In genomic region chr11:65774525-65775306, GRCh38 we compare ENCODE assay signal across 26 cellular contexts. TPM values are rescaled to one million over a fixed set of nuclear protein-coding genes. Genes with fewer than 3 reads are reported as not detected.
DNase-seq lines count a peak whose midpoint lies in the region; ATAC-seq and TF ChIP-seq lines count a peak whose summit lies in the region.
"Had no signal": no experiment of that assay in that cellular context is flagged by ENCODE, and none has a peak within 500 bp of the region (broad histone marks: within the 10 kb centered on the region; RNA-seq: fewer than 3 reads in every experiment).

No MANE protein-coding gene starts in this region.

- peaks cover 8 to 9% of the 10 kb centered on the region in 2 donors for H3K4me1 ChIP-seq in gastrocnemius medialis

- H3K4me1 Mint-ChIP-seq in activated CD4-positive, alpha-beta T cell treated with anti-CD3 and anti-CD28 coated beads for 36 hours, result peaks cover 28% of the 10 kb centered on the region

- H3K27ac Mint-ChIP-seq in activated CD4-positive, alpha-beta T cell treated with anti-CD3 and anti-CD28 coated beads for 36 hours, result peak overlapping the region; percentile 12
- H3K27ac Mint-ChIP-seq: activated CD4-positive, alpha-beta T cell treated with anti-CD3 and anti-CD28 coated beads, Interleukin-2, amount 10 ng/mL, durations not matched to agents 24 days and 14 days; activated T-helper 2 cell treated with anti-CD3 and anti-CD28 coated beads, Interferon-gamma antibody, Interleukin-2, Interleukin-4, amounts not matched to agents 10 μg/mL and 5 μg/mL and 100 μg/mL, durations not matched to agents 14 hours and 24 hours and 36 hours; B cell; naive B cell; stimulated activated naive CD8-positive, alpha-beta T cell treated with anti-CD3 and anti-CD28 coated beads, Interleukin-15, amount 100 ng/mL, for 72 hours had no signal

- H3K36me3 ChIP-seq in gastrocnemius medialis, result peaks cover 0 to 29% of the 10 kb centered on the region in 2 donors

- no peak for ATAC-seq in activated CD4-positive, alpha-beta T cell treated with anti-CD3 and anti-CD28 coated beads for 36 hours
- ATAC-seq in gastrocnemius medialis (no peak), HG03159 (IDR thresholded peaks at IDR 0.05; ENCODE audit: unreplicated experiment) (no peak)
- ATAC-seq: right cardiac atrium; stimulated activated naive CD8-positive, alpha-beta T cell treated with anti-CD3 and anti-CD28 coated beads, Interleukin-15, amount 100 ng/mL, for 72 hours had no signal

- H3K4me3 ChIP-seq in gastrocnemius medialis, result no peak overlapping the region
- H3K4me3 ChIP-seq: dorsolateral prefrontal cortex, SK-N-MC had no signal

- H3K36me3 Mint-ChIP-seq in activated CD4-positive, alpha-beta T cell treated with anti-CD3 and anti-CD28 coated beads for 36 hours (ENCODE audit: low read depth), result peaks cover 4% of the 10 kb centered on the region
- H3K36me3 Mint-ChIP-seq: naive B cell had no signal

- peak; percentile 12 for TF ChIP-seq POLR2A in erythroblast (IDR thresholded peaks at IDR 0.05; ENCODE audit: low read length)
- TF ChIP-seq POLR2A in gastrocnemius medialis (IDR thresholded peaks at IDR 0.05), result no peak

- no peaks in the 10 kb centered on the region for H3K9me3 Mint-ChIP-seq in activated CD4-positive, alpha-beta T cell treated with anti-CD3 and anti-CD28 coated beads for 36 hours (ENCODE audit: low read depth)
- H3K9me3 Mint-ChIP-seq: activated CD4-positive, alpha-beta T cell treated with anti-CD3 and anti-CD28 coated beads, Interleukin-2, amount 10 ng/mL, durations not matched to agents 24 days and 14 days; activated T-helper 2 cell treated with anti-CD3 and anti-CD28 coated beads, Interferon-gamma antibody, Interleukin-2, Interleukin-4, amounts not matched to agents 10 μg/mL and 5 μg/mL and 100 μg/mL, durations not matched to agents 14 hours and 24 hours and 36 hours; naive B cell; stimulated activated naive CD8-positive, alpha-beta T cell treated with anti-CD3 and anti-CD28 coated beads, Interleukin-15, amount 100 ng/mL, for 72 hours had no signal

- intact Hi-C loops in activated CD4-positive, alpha-beta T cell treated with anti-CD3 and anti-CD28 coated beads for 36 hours (cut with DNase I, micrococcal nuclease), result no loop called here
- intact Hi-C loops in gastrocnemius medialis (cut with DNase I; ENCODE audit: low total_unique reads), result no loop called here

- CTCF ChIA-PET in activated CD4-positive, alpha-beta T cell treated with anti-CD3 and anti-CD28 coated beads for 36 hours (lab: Charles Lee), result interaction anchor here (0.5 to 0.7 kb wide), 2 partner anchors 35 to 67 kb away, joined by 3 to 4 read pairs; no protein-coding TSS in a partner anchor

- POLR2A ChIA-PET in activated CD4-positive, alpha-beta T cell treated with anti-CD3 and anti-CD28 coated beads for 36 hours (lab: Charles Lee), result interaction anchor here (0.6 kb wide), 1 partner anchor 225 kb away, joined by 3 read pairs; no protein-coding TSS in a partner anchor

- H3K27me3 Mint-ChIP-seq in activated CD4-positive, alpha-beta T cell treated with anti-CD3 and anti-CD28 coated beads for 36 hours, result no peaks in the 10 kb centered on the region
- H3K27me3 Mint-ChIP-seq: activated CD4-positive, alpha-beta T cell treated with anti-CD3 and anti-CD28 coated beads, Interleukin-2, amount 10 ng/mL, durations not matched to agents 24 days and 14 days; B cell; naive B cell; stimulated activated naive CD8-positive, alpha-beta T cell treated with anti-CD3 and anti-CD28 coated beads, Interleukin-15, amount 100 ng/mL, for 72 hours had no signal

- no peak for DNase-seq in activated CD4-positive, alpha-beta T cell treated with anti-CD3 and anti-CD28 coated beads for 36 hours
- DNase-seq in activated CD4-positive, alpha-beta T cell treated with anti-CD3 and anti-CD28 coated beads for 4 hours, result no peak
- DNase-seq in H4 (ENCODE audit: low spot score) (peak; percentile 2), erythroblast (lab: John Stamatoyannopoulos, UW) (no peak), gastrocnemius medialis (no peak), DMS153 treated with DMSO at 0.1 percent for 48 hours (lab: John Stamatoyannopoulos, UW; ENCODE audit: unreplicated experiment) (no peak), substantia nigra (lab: John Stamatoyannopoulos, UW) (no peak)
- DNase-seq: activated CD4-positive, alpha-beta T cell treated with anti-CD3 and anti-CD28 coated beads, Interleukin-2, amount 10 ng/mL, durations not matched to agents 24 days and 14 days; DND-41; kidney glomerular epithelial cell; naive B cell; NCI-H1048; NCI-H187; NCI-H526; right cardiac atrium; stimulated activated CD4-positive, alpha-beta T cell treated with anti-CD3 and anti-CD28 coated beads, Interleukin-15, amount 100 ng/mL, for 24 hours; stimulated activated naive CD8-positive, alpha-beta T cell treated with anti-CD3 and anti-CD28 coated beads, Interleukin-15, amount 100 ng/mL, for 72 hours had no signal

- TF ChIP-seq CTCF in gastrocnemius medialis (IDR thresholded peaks at IDR 0.05 in 4 of 5, conservative IDR thresholded peaks at IDR 0.05 in 1 of 5), result no peak

- no peaks in the 10 kb centered on the region for H3K9me3 ChIP-seq in gastrocnemius medialis
- H3K9me3 ChIP-seq: Caco-2 had no signal

- H3K4me3 Mint-ChIP-seq in activated CD4-positive, alpha-beta T cell treated with anti-CD3 and anti-CD28 coated beads for 36 hours, result no peak overlapping the region
- H3K4me3 Mint-ChIP-seq: activated CD4-positive, alpha-beta T cell treated with anti-CD3 and anti-CD28 coated beads, Interleukin-2, amount 10 ng/mL, durations not matched to agents 24 days and 14 days; B cell; stimulated activated naive CD8-positive, alpha-beta T cell treated with anti-CD3 and anti-CD28 coated beads, Interleukin-15, amount 100 ng/mL, for 72 hours had no signal

- H3K27me3 ChIP-seq in gastrocnemius medialis, result no peaks in the 10 kb centered on the region
- H3K27me3 ChIP-seq: dorsolateral prefrontal cortex had no signal

- in situ Hi-C loops in gastrocnemius medialis (cut with MboI; ENCODE audit: low sequenced_read_pairs in 4 of 4), result loop anchor here in 1 of 4 donors (5.0 kb wide), 1 partner anchor 43 kb away; no protein-coding TSS in a partner anchor

- H3K27ac ChIP-seq in gastrocnemius medialis, result peak overlapping the region; percentile 8 to 64 (median 38)
- no peak overlapping the region for H3K27ac ChIP-seq in substantia nigra (ENCODE audit: low read depth, low read length, poor library complexity, severe bottlenecking)
- H3K27ac ChIP-seq: 22Rv1, SK-N-MC had no signal

RNA-seq across cellular contexts. Expression of gene AP5B1, which starts 6.1 kb away (rescaled TPM):
- total RNA-seq in activated CD4-positive, alpha-beta T cell treated with anti-CD3 and anti-CD28 coated beads for 36 hours, result 10 to 100 TPM; 11.7 to 14.4 TPM
- 4.6 and 6.1 TPM in 2 replicates for total RNA-seq in H4 (2014; rRNA removed; shearing (Covaris generic))
- total RNA-seq in gastrocnemius medialis, result 10 to 100 TPM; 20.3 to 42.5 (median 29.7) TPM

RNA-seq across cellular contexts. Expression of gene OVOL1, which starts 12.1 kb away (rescaled TPM):
- under 1 TPM; 0.09 to 0.19 TPM for total RNA-seq in activated CD4-positive, alpha-beta T cell treated with anti-CD3 and anti-CD28 coated beads for 36 hours
- not detected in 2 replicates for total RNA-seq in H4 (2014; rRNA removed; shearing (Covaris generic))
- total RNA-seq in gastrocnemius medialis, result under 1 TPM in 1 of 4 donors, not detected in 3; 0.15 TPM
- total RNA-seq: activated CD4-positive, alpha-beta T cell treated with anti-CD3 and anti-CD28 coated beads, Interleukin-2, amount 10 ng/mL, durations not matched to agents 24 days and 14 days; endothelial cell of umbilical vein; omental fat pad; right cardiac atrium had no signal

RNA-seq across cellular contexts. Expression of gene RNASEH2C, which starts 54.1 kb away (rescaled TPM):
- total RNA-seq in activated CD4-positive, alpha-beta T cell treated with anti-CD3 and anti-CD28 coated beads for 36 hours, result 10 to 100 TPM; 72.5 to 96.8 TPM
- 24.2 and 36.1 TPM in 2 replicates for total RNA-seq in H4 (2014; rRNA removed; shearing (Covaris generic))
- total RNA-seq in gastrocnemius medialis, result 100 to 1,000 TPM in 1 of 4 donors, 10 to 100 TPM in 3; 36.5 to 101 (median 62.4) TPM

RNA-seq across cellular contexts. Expression of gene SNX32, which starts 59.0 kb away (rescaled TPM):
- 1 to 10 TPM; 2.9 to 3.0 TPM for total RNA-seq in activated CD4-positive, alpha-beta T cell treated with anti-CD3 and anti-CD28 coated beads for 36 hours
- total RNA-seq in H4 (2014; rRNA removed; shearing (Covaris generic)), result not detected in 2 replicates
- under 1 TPM in 1 of 4 donors, not detected in 3; 0.11 TPM for total RNA-seq in gastrocnemius medialis
- total RNA-seq: Caco-2, endothelial cell of umbilical vein had no signal
